In genomic region chr11:45146072-45147016, GRCh38 we compare ENCODE assay signal across 8 cellular contexts. TPM values are rescaled to one million over a fixed set of nuclear protein-coding genes. Genes with fewer than 3 reads are reported as not detected.
DNase-seq lines count a peak whose midpoint lies in the region; ATAC-seq and TF ChIP-seq lines count a peak whose summit lies in the region.

TSS of gene PRDM11 (plus strand) at chr11:45146639. CDS start at chr11:45181767, 35,128 bp downstream.

- H3K27me3 ChIP-seq in NT2/D1 (ENCODE audit: insufficient read depth, insufficient read length) (peaks cover 37% of the 10 kb centered on the region), foreskin keratinocyte (peaks cover 18% of the 10 kb centered on the region), thymus (ENCODE audit: control insufficient read depth, insufficient read depth) (peaks cover 18% of the 10 kb centered on the region)

- peaks cover 16% of the 10 kb centered on the region for H3K4me1 Mint-ChIP-seq in activated T-helper 2 cell treated with anti-CD3 and anti-CD28 coated beads, Interferon-gamma antibody, Interleukin-2, Interleukin-4, amounts not matched to agents 10 μg/mL and 5 μg/mL and 100 μg/mL, durations not matched to agents 14 hours and 24 hours and 36 hours (ENCODE audit: low read depth)
- peaks cover 30% of the 10 kb centered on the region for H3K4me1 Mint-ChIP-seq in neural crest cell

- H3K9me3 ChIP-seq in NT2/D1 (ENCODE audit: insufficient read depth, low read length) (peaks cover 14% of the 10 kb centered on the region; the same call in 1 of the 2 replicates), thymus (ENCODE audit: control insufficient read depth) (no peaks in the 10 kb centered on the region)

- TF ChIP-seq CTCF in foreskin keratinocyte (conservative IDR thresholded peaks at IDR 0.05), result no peak
- no peak for TF ChIP-seq CTCF in neural crest cell (conservative IDR thresholded peaks at IDR 0.05)

- H3K4me1 ChIP-seq in NT2/D1 (ENCODE audit: insufficient read depth, insufficient read length), result peaks cover 10% of the 10 kb centered on the region
- no peaks in the 10 kb centered on the region for H3K4me1 ChIP-seq in foreskin keratinocyte
- H3K4me1 ChIP-seq in thymus (ENCODE audit: control insufficient read depth, insufficient read depth, low read length), result peaks cover 14% of the 10 kb centered on the region

- peaks cover 3% of the 10 kb centered on the region for H3K9me3 Mint-ChIP-seq in activated T-helper 2 cell treated with anti-CD3 and anti-CD28 coated beads, Interferon-gamma antibody, Interleukin-2, Interleukin-4, amounts not matched to agents 10 μg/mL and 5 μg/mL and 100 μg/mL, durations not matched to agents 14 hours and 24 hours and 36 hours
- H3K9me3 Mint-ChIP-seq in neural crest cell, result peaks cover 6% of the 10 kb centered on the region

- under 1% methylated on average over 93 of the region's 93 CpGs for WGBS in thymus

- intact Hi-C loops in activated T-helper 2 cell treated with anti-CD3 and anti-CD28 coated beads, Interferon-gamma antibody, Interleukin-2, Interleukin-4, amounts not matched to agents 10 μg/mL and 5 μg/mL and 100 μg/mL, durations not matched to agents 14 hours and 24 hours and 36 hours (cut with micrococcal nuclease), result no loop called here

- ATAC-seq in GM18909 (IDR thresholded peaks at IDR 0.05; ENCODE audit: poor library complexity, unreplicated experiment), result peak; percentile 45
- peak; percentile 25 for ATAC-seq in HG03139 (IDR thresholded peaks at IDR 0.05; ENCODE audit: unreplicated experiment)
- peak; percentile 73 for ATAC-seq in foreskin keratinocyte

- no peaks in the 10 kb centered on the region for H3K36me3 Mint-ChIP-seq in activated T-helper 2 cell treated with anti-CD3 and anti-CD28 coated beads, Interferon-gamma antibody, Interleukin-2, Interleukin-4, amounts not matched to agents 10 μg/mL and 5 μg/mL and 100 μg/mL, durations not matched to agents 14 hours and 24 hours and 36 hours (ENCODE audit: low read depth)
- H3K36me3 Mint-ChIP-seq in neural crest cell (ENCODE audit: low read depth), result peaks cover 4% of the 10 kb centered on the region

- peak within 1 kb of the TSS; percentile 94 for H3K9ac ChIP-seq in NT2/D1 (ENCODE audit: insufficient read length, low read depth)

- H3K27ac Mint-ChIP-seq in activated T-helper 2 cell treated with anti-CD3 and anti-CD28 coated beads, Interferon-gamma antibody, Interleukin-2, Interleukin-4, amounts not matched to agents 10 μg/mL and 5 μg/mL and 100 μg/mL, durations not matched to agents 14 hours and 24 hours and 36 hours, result peak within 1 kb of the TSS; percentile 60
- H3K27ac Mint-ChIP-seq in neural crest cell (ENCODE audit: unreplicated experiment), result peak within 1 kb of the TSS; percentile 83

- H3K4me3 ChIP-seq in NT2/D1 (ENCODE audit: insufficient read length, low read depth) (peak within 1 kb of the TSS; percentile 76), thymus (ENCODE audit: low read length) (peak within 1 kb of the TSS; percentile 69)

- peaks cover 51% of the 10 kb centered on the region for H3K27me3 Mint-ChIP-seq in activated T-helper 2 cell treated with anti-CD3 and anti-CD28 coated beads, Interferon-gamma antibody, Interleukin-2, Interleukin-4, amounts not matched to agents 10 μg/mL and 5 μg/mL and 100 μg/mL, durations not matched to agents 14 hours and 24 hours and 36 hours (ENCODE audit: low read depth)
- peaks cover 51% of the 10 kb centered on the region for H3K27me3 Mint-ChIP-seq in neural crest cell (ENCODE audit: low read depth)

- peak in 10 of 14 donors; percentile 41 to 81 (median 72) for DNase-seq in C1 segment of cervical spinal cord (lab: John Stamatoyannopoulos, UW)
- DNase-seq in NT2/D1 (ENCODE audit: low read depth, low spot score), result peak; percentile 15
- DNase-seq in activated T-helper 2 cell treated with anti-CD3 and anti-CD28 coated beads, Interferon-gamma antibody, Interleukin-2, Interleukin-4, amounts not matched to agents 10 μg/mL and 5 μg/mL and 100 μg/mL, durations not matched to agents 14 hours and 24 hours and 36 hours (ENCODE audit: low spot score), result peak; percentile 32
- peak in 1 of 2 donors; percentile 48 for DNase-seq in foreskin keratinocyte
- peak; percentile 46 for DNase-seq in neural crest cell (ENCODE audit: low read depth, low spot score)

- H3K36me3 ChIP-seq in NT2/D1 (ENCODE audit: insufficient read depth, insufficient read length, low read length) (no peaks in the 10 kb centered on the region), thymus (ENCODE audit: control insufficient read depth, insufficient read depth) (no peaks in the 10 kb centered on the region)

- H3K27ac ChIP-seq in foreskin keratinocyte, result peak within 1 kb of the TSS; percentile 74
- H3K27ac ChIP-seq in thymus (ENCODE audit: low read depth), result peak within 1 kb of the TSS; percentile 55

- peak within 1 kb of the TSS; percentile 77 for H3K4me3 Mint-ChIP-seq in activated T-helper 2 cell treated with anti-CD3 and anti-CD28 coated beads, Interferon-gamma antibody, Interleukin-2, Interleukin-4, amounts not matched to agents 10 μg/mL and 5 μg/mL and 100 μg/mL, durations not matched to agents 14 hours and 24 hours and 36 hours (ENCODE audit: low read depth)
- peak within 1 kb of the TSS; percentile 95 for H3K4me3 Mint-ChIP-seq in neural crest cell

RNA-seq across cellular contexts. Expression of gene PRDM11, which starts in this region (rescaled TPM):
- total RNA-seq in activated T-helper 2 cell treated with anti-CD3 and anti-CD28 coated beads, Interferon-gamma antibody, Interleukin-2, Interleukin-4, amounts not matched to agents 10 μg/mL and 5 μg/mL and 100 μg/mL, durations not matched to agents 14 hours and 24 hours and 36 hours, result 1.9 and 2.6 TPM in 2 replicates
- 5.7 and 6.2 TPM in 2 replicates for total RNA-seq in foreskin keratinocyte
- polyA plus RNA-seq in foreskin keratinocyte, result 2.6 and 3.3 TPM in 2 replicates
- total RNA-seq in neural crest cell, result 13.1 and 15.2 TPM in 2 replicates
- polyA plus RNA-seq in thymus, result 2.1 TPM
